Comparison of ENCODE assay signal across 25 cellular contexts in genomic region chr16:54677551-54677950, GRCh38.
DNase-seq lines count a peak whose midpoint lies in the region; ATAC-seq, FAIRE-seq and TF ChIP-seq lines count a peak whose summit lies in the region.
"Had no signal": no experiment of that assay in that cellular context is flagged by ENCODE, and none has a peak within 500 bp of the region (broad histone marks: within the 10 kb centered on the region; RNA-seq: fewer than 3 reads in every experiment).

No MANE protein-coding gene starts in this region.

- H3K9me3 ChIP-seq in trophoblast cell (ENCODE audit: insufficient read depth, low read depth, low read length) = no peaks in the 10 kb centered on the region
- H3K9me3 ChIP-seq: SJSA1 had no signal

- no peaks in the 10 kb centered on the region for H3K27me3 ChIP-seq in bronchial epithelial cell (ENCODE audit: control insufficient read depth, insufficient read depth, low read length)
- H3K27me3 ChIP-seq in trophoblast cell (ENCODE audit: insufficient read depth, low read length) = no peaks in the 10 kb centered on the region
- H3K27me3 ChIP-seq: SJSA1 had no signal

- no peak overlapping the region for H3K27ac ChIP-seq in trophoblast cell (ENCODE audit: low read depth, low read length)
- H3K27ac ChIP-seq: SJSA1 had no signal

- H2BK5ac ChIP-seq in trophoblast cell (ENCODE audit: low read depth, low read length, poor library complexity) = no peak overlapping the region

- H3K4me3 Mint-ChIP-seq in Calu3 (ENCODE audit: low read depth, unreplicated experiment) = no peak overlapping the region
- H3K4me3 Mint-ChIP-seq: CD4-positive, CD25-positive, alpha-beta regulatory T cell had no signal

- no peak overlapping the region for H2AK5ac ChIP-seq in trophoblast cell (ENCODE audit: low read length)

- peaks cover 6% of the 10 kb centered on the region for H3K9me3 Mint-ChIP-seq in Calu3 (ENCODE audit: low read depth, unreplicated experiment)

- H3K4me1 ChIP-seq in trophoblast cell (ENCODE audit: control insufficient read depth in 1 of 2, insufficient read depth in 2 of 2, low read length in 2 of 2) = peaks cover 2 to 4% of the 10 kb centered on the region in 2 experiments
- H3K4me1 ChIP-seq: SJSA1 had no signal

- H3K14ac ChIP-seq in trophoblast cell (ENCODE audit: low read length) = no peak overlapping the region

- ATAC-seq in GM18867 (IDR thresholded peaks at IDR 0.05; ENCODE audit: unreplicated experiment) = no peak
- ATAC-seq: GM12878, HCT116, HepG2, Panc1, Right ventricle myocardium inferior had no signal

- no peak overlapping the region for H2BK120ac ChIP-seq in trophoblast cell (ENCODE audit: insufficient read depth, low read length, poor library complexity)

- WGBS in trophoblast cell (ENCODE audit: extremely low coverage, insufficient coverage, insufficient read length) = no CpG with 5 or more reads among the region's 4 CpGs

- no peaks in the 10 kb centered on the region for H3K36me3 ChIP-seq in bronchial epithelial cell (ENCODE audit: control insufficient read depth, insufficient read depth, low read length)
- H3K36me3 ChIP-seq in trophoblast cell (ENCODE audit: control insufficient read depth in 1 of 2, insufficient read depth in 2 of 2, low read length in 2 of 2) = no peaks in the 10 kb centered on the region
- H3K36me3 ChIP-seq: SJSA1 had no signal

- peak; percentile 18 for DNase-seq in Calu3
- peak; percentile 13 for DNase-seq in RPMI7951 (ENCODE audit: low read depth)
- peak; percentile 67 for DNase-seq in bronchial epithelial cell (ENCODE audit: low read depth)
- peak; percentile 66 to 76 for DNase-seq in trophoblast cell
- no peak for DNase-seq in cerebellar nuclear complex (lab: John Stamatoyannopoulos, UW)
- no peak for DNase-seq in NCI-H345 treated with DMSO at 0.1 percent for 48 hours (lab: John Stamatoyannopoulos, UW; ENCODE audit: unreplicated experiment)
- no peak for DNase-seq in GM19240 (ENCODE audit: insufficient read length, low spot score)
- DNase-seq: 8988T; CD4-positive, CD25-positive, alpha-beta regulatory T cell; EL; GDM1; Karpas-422; NCI-H1105 treated with DMSO at 0.1 percent for 48 hours; NCI-H1694; NCI-H2081; NCI-H2227 treated with DMSO at 0.1 percent for 48 hours; NCI-H510A; NCI-H69 had no signal

- H2AFZ ChIP-seq in trophoblast cell (ENCODE audit: insufficient read depth, low read length, poor library complexity) = no peak overlapping the region

- H3K4ac ChIP-seq in trophoblast cell (ENCODE audit: low read depth, low read length) = no peak overlapping the region

- no peak overlapping the region for H2BK12ac ChIP-seq in trophoblast cell (ENCODE audit: low read length)

- no TSS peak for BruUV-seq in Calu3 (replicated peaks; lab: Mats Ljungman, UMichigan)

- H4K12ac ChIP-seq in trophoblast cell (ENCODE audit: low read depth, low read length) = no peak overlapping the region

- no peak overlapping the region for H4K8ac ChIP-seq in trophoblast cell (ENCODE audit: low read depth, low read length)

- H3K79me1 ChIP-seq in trophoblast cell (ENCODE audit: low read length) = no peaks in the 10 kb centered on the region

- no peak overlapping the region for H3K18ac ChIP-seq in trophoblast cell (ENCODE audit: low read length)

- no peak for FAIRE-seq in bronchial epithelial cell (lab: Jason Lieb, UNC)
- FAIRE-seq: GM12878, HepG2 had no signal

- peaks cover 33% of the 10 kb centered on the region for H3K4me1 Mint-ChIP-seq in Calu3 (ENCODE audit: low read depth, unreplicated experiment)
- H3K4me1 Mint-ChIP-seq: CD4-positive, CD25-positive, alpha-beta regulatory T cell had no signal

- H3K23ac ChIP-seq in trophoblast cell (ENCODE audit: low read length) = no peak overlapping the region

- no peaks in the 10 kb centered on the region for H3K27me3 Mint-ChIP-seq in Calu3 (ENCODE audit: unreplicated experiment)
- H3K27me3 Mint-ChIP-seq: CD4-positive, CD25-positive, alpha-beta regulatory T cell had no signal

- no peaks in the 10 kb centered on the region for H3K36me3 Mint-ChIP-seq in Calu3 (ENCODE audit: insufficient read depth, unreplicated experiment)
- H3K36me3 Mint-ChIP-seq: CD4-positive, CD25-positive, alpha-beta regulatory T cell had no signal

- intact Hi-C loops in Calu3 (cut with micrococcal nuclease; ENCODE audit: unreplicated experiment) = no loop called here

- H3K9ac ChIP-seq in trophoblast cell (ENCODE audit: low read length) = no peak overlapping the region

- no peak overlapping the region for H3K27ac Mint-ChIP-seq in Calu3 (ENCODE audit: unreplicated experiment)
- H3K27ac Mint-ChIP-seq: CD4-positive, CD25-positive, alpha-beta regulatory T cell had no signal

- no peak overlapping the region for H3K4me2 ChIP-seq in trophoblast cell (ENCODE audit: low read length)

- no peak overlapping the region for H3K4me3 ChIP-seq in bronchial epithelial cell (ENCODE audit: low read depth, low read length)
- H3K4me3 ChIP-seq in trophoblast cell (ENCODE audit: low read depth, low read length) = no peak overlapping the region
- H3K4me3 ChIP-seq: GM12878, SJSA1 had no signal

- CTCF ChIA-PET in Calu3 (lab: Charles Lee) = no interaction called here

- no peaks in the 10 kb centered on the region for H3K79me2 ChIP-seq in trophoblast cell (ENCODE audit: control insufficient read depth, insufficient read depth, low read length, poor library complexity)

- no peak overlapping the region for H4K91ac ChIP-seq in trophoblast cell (ENCODE audit: low read depth, low read length)

- TF ChIP-seq CTCF in Calu3 (IDR thresholded peaks at IDR 0.05; ENCODE audit: unreplicated experiment) (no peak), bronchial epithelial cell (IDR thresholded peaks at IDR 0.05; ENCODE audit: insufficient read depth, low read length, severe bottlenecking) (no peak)

Comparison
In these comparisons a context has a peak if more than half of its experiments do, and no peak if none do; other contexts are left out.
1. DNase-seq: peak in Calu3 (single experiment), RPMI7951 (single experiment), bronchial epithelial cell (single experiment) and trophoblast cell (2 of 2); none in cerebellar nuclear complex (0 of 2), NCI-H345 treated with DMSO at 0.1 percent for 48 hours (single experiment) and GM19240 (single experiment).